In genomic region chr2:7031424-7032245, GRCh38 we compare ENCODE assay signal across 9 cellular contexts.
A peak's percentile ranks its signal among the peaks of the same experiment; 100 is the strongest.
DNase-seq lines count a peak whose midpoint lies in the region; ATAC-seq and TF ChIP-seq lines count a peak whose summit lies in the region.
"Had no signal": no experiment of that assay in that cellular context is flagged by ENCODE, and none has a peak within 500 bp of the region (broad histone marks: within the 10 kb centered on the region; RNA-seq: fewer than 3 reads in every experiment).

No MANE protein-coding gene starts in this region.

- H3K18ac ChIP-seq in mesenchymal stem cell (ENCODE audit: low read depth in 1 of 2, low read length in 2 of 2) = no peak overlapping the region

- no peak overlapping the region for H3K4me3 ChIP-seq in skeletal muscle cell (ENCODE audit: low read depth, low read length)
- H3K4me3 ChIP-seq in mesenchymal stem cell (ENCODE audit: insufficient read depth in 1 of 2, low read depth in 1 of 2, low read length in 2 of 2) = no peak overlapping the region

- H4K91ac ChIP-seq in mesenchymal stem cell (ENCODE audit: low read length) = no peak overlapping the region

- DNase-seq in stimulated activated naive CD8-positive, alpha-beta T cell treated with anti-CD3 and anti-CD28 coated beads, Interleukin-15, amount 100 ng/mL, for 72 hours = peak in 1 of 2 donors; percentile 12
- no peak for DNase-seq in stimulated activated naive CD8-positive, alpha-beta T cell treated with anti-CD3 and anti-CD28 coated beads, Interleukin-15, Interleukin-2, amounts not matched to agents 100 U/mL and 50 U/mL, for 24 hours
- DNase-seq in RWPE1 (ENCODE audit: low spot score) (peak; percentile 55), skeletal muscle cell (ENCODE audit: low read depth) (peak; percentile 47), KG1 (lab: John Stamatoyannopoulos, UW) (no peak), cardiac septum (ENCODE audit: low spot score) (no peak), mesenchymal stem cell (no peak)
- DNase-seq in central memory CD4-positive, alpha-beta T cell = peak; percentile 78

- H3K27me3 Mint-ChIP-seq in stimulated activated naive CD8-positive, alpha-beta T cell treated with anti-CD3 and anti-CD28 coated beads, Interleukin-15, amount 100 ng/mL, for 72 hours = no peaks in the 10 kb centered on the region

- H2BK5ac ChIP-seq in mesenchymal stem cell (ENCODE audit: low read depth, low read length, poor library complexity, severe bottlenecking) = no peak overlapping the region

- no peak for TF ChIP-seq CTCF in RWPE1 (conservative IDR thresholded peaks at IDR 0.05; ENCODE audit: low read depth)

- POLR2A ChIA-PET in RWPE1 (lab: Yijun Ruan, JAX; ENCODE audit: low non-redundant PET) = no interaction called here

- no peak overlapping the region for H2AFZ ChIP-seq in mesenchymal stem cell (ENCODE audit: low read depth, low read length)

- no peak overlapping the region for H2BK15ac ChIP-seq in mesenchymal stem cell (ENCODE audit: low read depth, poor library complexity, severe bottlenecking)

- no peak overlapping the region for H3K4me3 Mint-ChIP-seq in stimulated activated naive CD8-positive, alpha-beta T cell treated with anti-CD3 and anti-CD28 coated beads, Interleukin-15, amount 100 ng/mL, for 72 hours
- H3K4me3 Mint-ChIP-seq: T-helper 1 cell treated with Interleukin-12 subunit alpha and Interleukin-12 subunit beta and Interleukin-4 antibody, amounts not matched to agents 30 μg/mL and 1 μg/mL, for 36 hours had no signal

- no peak overlapping the region for H3K9ac ChIP-seq in mesenchymal stem cell (ENCODE audit: low read length)

- ATAC-seq in stimulated activated naive CD8-positive, alpha-beta T cell treated with anti-CD3 and anti-CD28 coated beads, Interleukin-15, amount 100 ng/mL, for 72 hours = peak; percentile 52
- ATAC-seq in stimulated activated naive CD8-positive, alpha-beta T cell treated with anti-CD3 and anti-CD28 coated beads, Interleukin-15, Interleukin-2, amounts not matched to agents 100 U/mL and 50 U/mL, for 24 hours = no peak

- no peaks in the 10 kb centered on the region for H3K9me3 ChIP-seq in mesenchymal stem cell (ENCODE audit: control insufficient read depth, low read length)

- H3K9me3 Mint-ChIP-seq in stimulated activated naive CD8-positive, alpha-beta T cell treated with anti-CD3 and anti-CD28 coated beads, Interleukin-15, amount 100 ng/mL, for 72 hours = no peaks in the 10 kb centered on the region
- H3K9me3 Mint-ChIP-seq: T-helper 1 cell treated with Interleukin-12 subunit alpha and Interleukin-12 subunit beta and Interleukin-4 antibody, amounts not matched to agents 30 μg/mL and 1 μg/mL, for 36 hours had no signal

- H3K36me3 ChIP-seq in mesenchymal stem cell (ENCODE audit: control insufficient read depth in 1 of 2, insufficient read depth in 2 of 2, low read depth in 1 of 2, low read length in 2 of 2) = peaks cover 0 to 72% of the 10 kb centered on the region in 2 experiments

- no peak overlapping the region for H3K4me2 ChIP-seq in mesenchymal stem cell (ENCODE audit: low read length, poor library complexity, severe bottlenecking)

- no peaks in the 10 kb centered on the region for H3K27me3 ChIP-seq in mesenchymal stem cell (ENCODE audit: control insufficient read depth in 1 of 2, insufficient read depth in 1 of 2, low read length in 2 of 2)

- no peak overlapping the region for H4K8ac ChIP-seq in mesenchymal stem cell (ENCODE audit: low read length)

- H3K27ac Mint-ChIP-seq in stimulated activated naive CD8-positive, alpha-beta T cell treated with anti-CD3 and anti-CD28 coated beads, Interleukin-15, amount 100 ng/mL, for 72 hours = peak overlapping the region in 1 of 2 donors; percentile 56
- H3K27ac Mint-ChIP-seq: T-helper 1 cell treated with Interleukin-12 subunit alpha and Interleukin-12 subunit beta and Interleukin-4 antibody, amounts not matched to agents 30 μg/mL and 1 μg/mL, for 36 hours had no signal

- peaks cover 6% of the 10 kb centered on the region for H3K4me1 ChIP-seq in mesenchymal stem cell (ENCODE audit: control insufficient read depth, insufficient read depth, low read depth, low read length)

- no peak overlapping the region for H2BK12ac ChIP-seq in mesenchymal stem cell (ENCODE audit: low read length in 2 of 2)

- peaks cover 10% of the 10 kb centered on the region for H3K4me1 Mint-ChIP-seq in stimulated activated naive CD8-positive, alpha-beta T cell treated with anti-CD3 and anti-CD28 coated beads, Interleukin-15, amount 100 ng/mL, for 72 hours

- H2BK120ac ChIP-seq in mesenchymal stem cell (ENCODE audit: low read depth, low read length) = no peak overlapping the region

- H3K23ac ChIP-seq in mesenchymal stem cell (ENCODE audit: low read length in 2 of 2) = no peak overlapping the region

- CTCF ChIA-PET in RWPE1 (lab: Yijun Ruan, JAX) = interaction anchor here (0.6 to 1.1 kb wide), 3 partner anchors 12 to 1997 kb away, joined by 3 to 4 read pairs (median 4); no protein-coding TSS in a partner anchor

- H3K14ac ChIP-seq in mesenchymal stem cell (ENCODE audit: low read length in 2 of 2) = no peak overlapping the region

- H2AK5ac ChIP-seq in mesenchymal stem cell (ENCODE audit: low read length, severe bottlenecking) = no peak overlapping the region

- no peaks in the 10 kb centered on the region for H3K79me1 ChIP-seq in mesenchymal stem cell (replicated peaks; ENCODE audit: low read length, poor library complexity, severe bottlenecking)

- H3K4ac ChIP-seq in mesenchymal stem cell (ENCODE audit: low read depth in 1 of 2, low read length in 2 of 2) = no peak overlapping the region

- WGBS in mesenchymal stem cell = 89% methylated on average over 25 of the region's 25 CpGs

- intact Hi-C loops in cardiac septum (cut with DNase I) = no loop called here

- H3K27ac ChIP-seq in RWPE1 (no peak overlapping the region), mesenchymal stem cell (ENCODE audit: low read length, poor library complexity, severe bottlenecking) (no peak overlapping the region)

Comparison
In these comparisons a context has a peak if more than half of its experiments do, and no peak if none do; other contexts are left out.
1. DNase-seq: peak in RWPE1 (single experiment), central memory CD4-positive, alpha-beta T cell (single experiment) and skeletal muscle cell (single experiment); none in stimulated activated naive CD8-positive, alpha-beta T cell treated with anti-CD3 and anti-CD28 coated beads, Interleukin-15, Interleukin-2, amounts not matched to agents 100 U/mL and 50 U/mL, for 24 hours (single experiment), KG1 (single experiment), cardiac septum (single experiment) and mesenchymal stem cell (single experiment).